In genomic region chr3:128800241-128801187, GRCh38 we compare ENCODE assay signal across 10 cellular contexts.
A peak's percentile ranks its signal among the peaks of the same experiment; 100 is the strongest.
DNase-seq lines count a peak whose midpoint lies in the region; ATAC-seq, FAIRE-seq and TF ChIP-seq lines count a peak whose summit lies in the region.
"Had no signal": no experiment of that assay in that cellular context is flagged by ENCODE, and none has a peak within 500 bp of the region (broad histone marks: within the 10 kb centered on the region; RNA-seq: fewer than 3 reads in every experiment).

No MANE protein-coding gene starts in this region.

- H3K9me3 ChIP-seq in GM12878 (replicated peaks; ENCODE audit: control insufficient read depth, insufficient read depth, low read length) (no peaks in the 10 kb centered on the region), testis (no peaks in the 10 kb centered on the region)
- H3K9me3 ChIP-seq: colonic mucosa had no signal

- peaks cover 26% of the 10 kb centered on the region for H3K36me3 Mint-ChIP-seq in natural killer cell treated with Interleukin-12 subunit alpha and Interleukin-12 subunit beta and Interleukin-15 and Interleukin-18, amount 100 ng/mL, for 72 hours

- H3K4me3 ChIP-seq in GM12878: peak overlapping the region; percentile 7; the same call in 1 of the 2 replicates
- H3K4me3 ChIP-seq in testis: no peak overlapping the region
- H3K4me3 ChIP-seq: colonic mucosa had no signal

- H3K27ac ChIP-seq in GM12878 (ENCODE audit: control insufficient read depth, insufficient read depth) (0 out of 2 replicates have a peak overlapping the region, but pooled peaks have one; percentile 35), testis (peak overlapping the region; percentile 75 to 88)
- H3K27ac ChIP-seq: colonic mucosa had no signal

- RAD21 ChIA-PET in GM12878 (lab: Charles Lee; ENCODE audit: unreplicated experiment): interaction anchor here (1.0 to 9.4 kb wide), 3 partner anchors 119 to 321 kb away, joined by 3 to 112 read pairs (median 5); partner anchors contain the start of gene RAB43

- ATAC-seq in Right ventricle myocardium inferior (peak; percentile 85), GM12878 (peak; percentile 14; the same call in 1 of the 3 replicates), HG03442 (IDR thresholded peaks at IDR 0.05; ENCODE audit: unreplicated experiment) (no peak)
- peak; percentile 55 to 71 for ATAC-seq in natural killer cell treated with Interleukin-12 subunit alpha and Interleukin-12 subunit beta and Interleukin-15 and Interleukin-18, amount 100 ng/mL, for 72 hours

- H3K9ac ChIP-seq in GM12878 (ENCODE audit: control insufficient read depth, insufficient read depth, low read length): peak overlapping the region; percentile 11; the same call in 1 of the 2 replicates

- H3K4me1 ChIP-seq in GM12878 (ENCODE audit: control insufficient read depth, insufficient read depth, low read length): peaks cover 24% of the 10 kb centered on the region
- H3K4me1 ChIP-seq in testis: peaks cover 32% of the 10 kb centered on the region

- FAIRE-seq in GM12878 (lab: Jason Lieb, UNC): no peak

- SMC1A ChIA-PET in GM12878 (lab: Charles Lee; ENCODE audit: uncharacterized antibody, unreplicated experiment): interaction anchor here (0.8 to 4.1 kb wide), 7 partner anchors 9 to 183 kb away, joined by 3 to 23 read pairs (median 3); no protein-coding TSS in a partner anchor

- TSS peak; percentile 13 for BruUV-seq in GM12878 (replicated peaks; lab: Mats Ljungman, UMichigan)

- peak overlapping the region; percentile 39 for H3K4me2 ChIP-seq in GM12878 (ENCODE audit: control insufficient read depth, insufficient read depth)

- POLR2A ChIA-PET in GM12878 (lab: Charles Lee): interaction anchor here (1.2 to 2.5 kb wide), 4 partner anchors 11 to 120 kb away, joined by 4 to 12 read pairs (median 6); no protein-coding TSS in a partner anchor

- TF ChIP-seq EP300 in GM12878 (IDR thresholded peaks at IDR 0.05; ENCODE audit: borderline replicate concordance in 1 of 2, control insufficient read depth in 1 of 2, low read depth in 2 of 2, low read length in 2 of 2): no peak

- no peaks in the 10 kb centered on the region for H3K27me3 ChIP-seq in GM12878 (replicated peaks in 1 of 2; ENCODE audit: control insufficient read depth in 2 of 2, insufficient read depth in 2 of 2, low read length in 1 of 2)
- no peaks in the 10 kb centered on the region for H3K27me3 ChIP-seq in testis
- H3K27me3 ChIP-seq: colonic mucosa had no signal

- TF ChIP-seq RAD21 in GM12878 (IDR thresholded peaks at IDR 0.05; ENCODE audit: insufficient read depth, low read depth, low read length): no peak

- in situ Hi-C loops in GM12878 (cut with MboI): no loop called here

- peaks cover 12% of the 10 kb centered on the region for H3K79me2 ChIP-seq in GM12878 (ENCODE audit: control insufficient read depth, insufficient read depth, low read length)

- H3K4me1 Mint-ChIP-seq in natural killer cell treated with Interleukin-12 subunit alpha and Interleukin-12 subunit beta and Interleukin-15 and Interleukin-18, amount 100 ng/mL, for 72 hours (ENCODE audit: low read depth in 2 of 2): peaks cover 55 to 68% of the 10 kb centered on the region in 2 donors

- peak overlapping the region; percentile 84 to 89 for H3K27ac Mint-ChIP-seq in natural killer cell treated with Interleukin-12 subunit alpha and Interleukin-12 subunit beta and Interleukin-15 and Interleukin-18, amount 100 ng/mL, for 72 hours

- H3K4me3 Mint-ChIP-seq in natural killer cell treated with Interleukin-12 subunit alpha and Interleukin-12 subunit beta and Interleukin-15 and Interleukin-18, amount 100 ng/mL, for 72 hours: peak overlapping the region; percentile 79

- H2AFZ ChIP-seq in GM12878 (ENCODE audit: control insufficient read depth, low read depth, low read length): no peak overlapping the region

- no peaks in the 10 kb centered on the region for H4K20me1 ChIP-seq in GM12878 (ENCODE audit: control insufficient read depth, insufficient read depth)

- intact Hi-C loops in Right ventricle myocardium inferior (cut with DNase I) (loop anchor here (5.0 kb wide), 2 partner anchors 47 to 112 kb away; no protein-coding TSS in a partner anchor), cardiac septum (cut with DNase I) (no loop called here), GM12878 (cut with micrococcal nuclease; ENCODE audit: unreplicated experiment) (no loop called here), testis (cut with DNase I; ENCODE audit: low total_unique reads) (no loop called here)

- H3K9me3 Mint-ChIP-seq in natural killer cell treated with Interleukin-12 subunit alpha and Interleukin-12 subunit beta and Interleukin-15 and Interleukin-18, amount 100 ng/mL, for 72 hours: no peaks in the 10 kb centered on the region

- TF ChIP-seq CTCF in GM12878 (IDR thresholded peaks at IDR 0.05 in 2 of 3, conservative IDR thresholded peaks at IDR 0.05 in 1 of 3; ENCODE audit: control insufficient read depth in 2 of 3, extremely low read depth in 1 of 3, insufficient read depth in 1 of 3, low read depth in 3 of 3, low read length in 3 of 3) (no peak), testis (IDR thresholded peaks at IDR 0.05) (no peak)

- DNase-seq in Right ventricle myocardium inferior (ENCODE audit: missing footprints): no peak
- DNase-seq in cardiac septum (ENCODE audit: low spot score): no peak
- no peak for DNase-seq in GM12878 (ENCODE audit: low read depth, low spot score)
- DNase-seq in natural killer cell treated with Interleukin-12 subunit alpha and Interleukin-12 subunit beta and Interleukin-15 and Interleukin-18, amount 100 ng/mL, for 72 hours (ENCODE audit: low spot score): no peak
- DNase-seq in testis: peak; percentile 58
- DNase-seq in AG08395 (ENCODE audit: low spot score): no peak
- DNase-seq in NCI-H1694 treated with DMSO at 0.1 percent for 48 hours (lab: John Stamatoyannopoulos, UW): no peak
- DNase-seq: AML-193, colonic mucosa had no signal

- TF ChIP-seq POLR2A in GM12878 (IDR thresholded peaks at IDR 0.05; ENCODE audit: low read depth, low read length) (no peak), testis (IDR thresholded peaks at IDR 0.05) (no peak)

- no peaks in the 10 kb centered on the region for H3K27me3 Mint-ChIP-seq in natural killer cell treated with Interleukin-12 subunit alpha and Interleukin-12 subunit beta and Interleukin-15 and Interleukin-18, amount 100 ng/mL, for 72 hours

- CTCF ChIA-PET in GM12878 (lab: Yijun Ruan, JAX): interaction anchor here (0.9 to 8.1 kb wide), 6 partner anchors 11 to 183 kb away, joined by 3 to 244 read pairs (median 8); no protein-coding TSS in a partner anchor

- 24% methylated on average over 9 of the region's 9 CpGs for WGBS in GM12878 (ENCODE audit: insufficient coverage, insufficient replicate concordance, low lambda C conversion rate, missing lambda C conversion rate)
- 61 to 71% methylated on average over 8 to 9 of the region's 9 CpGs for WGBS in testis, 2 donors

- H3K36me3 ChIP-seq in GM12878 (ENCODE audit: control insufficient read depth in 2 of 2, insufficient read depth in 2 of 2, low read length in 1 of 2) (peaks cover 19 to 29% of the 10 kb centered on the region in 2 experiments), testis (ENCODE audit: low read depth, missing control alignments) (no peaks in the 10 kb centered on the region)

TF ChIP-seq in GM12878, 131 proteins besides CTCF, POLR2A, EP300 and RAD21:
- TF ChIP-seq JUNB (IDR thresholded peaks at IDR 0.05) (peak; percentile 62), ZNF274 (IDR thresholded peaks at IDR 0.05; ENCODE audit: insufficient read depth, insufficient read length) (no peak), RUNX3 (IDR thresholded peaks at IDR 0.05; ENCODE audit: low read length) (peak; percentile 56; the same call in 1 of the 2 replicates)
